ENCODE assay signal across 30 cellular contexts in the genomic region with DNA sequence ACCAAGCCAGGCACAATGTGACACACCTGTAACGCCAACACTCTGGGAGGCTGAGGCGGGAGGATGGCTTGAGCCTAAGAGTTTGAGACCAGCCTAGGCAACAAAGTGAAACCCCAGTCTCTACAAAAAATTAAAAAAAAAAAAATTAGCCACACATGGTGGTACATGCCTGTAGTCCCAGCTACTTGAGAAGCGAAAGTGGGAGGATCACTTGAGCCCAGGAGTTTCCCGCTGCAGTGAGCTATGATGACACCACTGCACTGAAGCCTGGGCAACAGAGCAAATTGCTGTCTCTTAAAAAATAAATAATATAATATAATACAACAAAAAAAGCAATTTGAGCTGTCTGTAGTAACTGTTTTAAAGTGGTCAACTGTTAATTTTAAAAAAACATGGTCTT. TPM values are rescaled to one million over a fixed set of nuclear protein-coding genes. Genes with fewer than 3 reads are reported as not detected.
"Had no signal": no experiment of that assay in that cellular context is flagged by ENCODE, and none has a peak within 500 bp of the region (broad histone marks: within the 10 kb centered on the region; RNA-seq: fewer than 3 reads in every experiment).

No MANE protein-coding gene starts in this region.

- H3K4me3 ChIP-seq: coronary artery, esophagus squamous epithelium, heart right ventricle, left ventricle myocardium inferior, lower lobe of right lung, prostate gland, right atrium auricular region, smooth muscle cell, thyroid gland had no signal

- H3K36me3 ChIP-seq: esophagus squamous epithelium, heart right ventricle, left ventricle myocardium inferior, lower lobe of right lung, prostate gland, right atrium auricular region, thyroid gland had no signal

- H3K27me3 ChIP-seq: esophagus squamous epithelium, heart right ventricle, right atrium auricular region, thyroid gland had no signal

- H3K27ac ChIP-seq: coronary artery, esophagus squamous epithelium, heart right ventricle, left ventricle myocardium inferior, lower lobe of right lung, prostate gland, right atrium auricular region, thyroid gland had no signal

- H3K9me3 ChIP-seq: esophagus squamous epithelium, heart right ventricle, left ventricle myocardium inferior, lower lobe of right lung, prostate gland, right atrium auricular region, thyroid gland had no signal

- DNase-seq: dermis blood vessel endothelial cell; effector memory CD4-positive, alpha-beta T cell; erythroblast; esophagus squamous epithelium; foreskin melanocyte; glutamatergic neuron; heart right ventricle; hippocampal formation; left cardiac atrium; left ventricle myocardium inferior; lower lobe of right lung; naive thymus-derived CD8-positive, alpha-beta T cell; nephron progenitor cell; nucleus accumbens; stimulated activated CD4-positive, alpha-beta T cell treated with anti-CD3 and anti-CD28 coated beads, Interleukin-12 subunit alpha, Interleukin-12 subunit beta, amount 100 ng/mL, for 4 hours; stimulated activated CD4-positive, alpha-beta T cell treated with anti-CD3 and anti-CD28 coated beads, Interleukin-1b, Interleukin-23, amount 100 ng/mL, for 48 hours; stimulated activated CD4-positive, alpha-beta T cell treated with anti-CD3 and anti-CD28 coated beads, Interleukin-4, amount 100 ng/mL, for 1 hour; stimulated activated CD8-positive, alpha-beta memory T cell treated with anti-CD3 and anti-CD28 coated beads, Interleukin-4, amount 100 ng/mL, for 48 hours; stimulated activated naive CD4-positive, alpha-beta T cell; stimulated activated naive CD8-positive, alpha-beta T cell treated with anti-CD3 and anti-CD28 coated beads, Interleukin-15, amount 100 ng/mL, for 72 hours; thyroid gland had no signal

- H3K4me1 ChIP-seq: esophagus squamous epithelium, heart right ventricle, left ventricle myocardium inferior, lower lobe of right lung, right atrium auricular region, thyroid gland had no signal

RNA-seq across cellular contexts. Expression of a gene that starts 13.2 kb away (rescaled TPM):
- total RNA-seq: dermis blood vessel endothelial cell; endothelial cell of umbilical vein; esophagus squamous epithelium; left cardiac atrium; mesenteric fat pad; myocyte; naive thymus-derived CD8-positive, alpha-beta T cell; osteocyte; right atrium auricular region; sciatic nerve; thyroid gland had no signal
